Comparison of ENCODE assay signal across 21 cellular contexts in genomic region chr22:48561676-48562075, GRCh38.
DNase-seq lines count a peak whose midpoint lies in the region; FAIRE-seq and TF ChIP-seq lines count a peak whose summit lies in the region.
"Had no signal": no experiment of that assay in that cellular context is flagged by ENCODE, and none has a peak within 500 bp of the region (broad histone marks: within the 10 kb centered on the region; RNA-seq: fewer than 3 reads in every experiment).

No MANE protein-coding gene starts in this region.

- H3K4me2 ChIP-seq in astrocyte (ENCODE audit: low read length) (no peak overlapping the region), neural progenitor cell (no peak overlapping the region)

- TF ChIP-seq POLR2A in tibial nerve (IDR thresholded peaks at IDR 0.05): no peak

- H3K9me3 Mint-ChIP-seq in astrocyte (ENCODE audit: unreplicated experiment) (no peaks in the 10 kb centered on the region), neural progenitor cell (peaks cover 2% of the 10 kb centered on the region)
- H3K9me3 Mint-ChIP-seq: CD4-positive, CD25-positive, alpha-beta regulatory T cell; CD8-positive, alpha-beta memory T cell had no signal

- H3K9ac ChIP-seq in astrocyte (ENCODE audit: low read length): no peak overlapping the region
- H3K9ac ChIP-seq in kidney (ENCODE audit: low read length in 2 of 2): no peak overlapping the region
- no peak overlapping the region for H3K9ac ChIP-seq in neural progenitor cell

- no peaks in the 10 kb centered on the region for H3K36me3 ChIP-seq in astrocyte (ENCODE audit: insufficient read depth, low read length)
- no peaks in the 10 kb centered on the region for H3K36me3 ChIP-seq in kidney (ENCODE audit: control insufficient read depth in 1 of 2, insufficient read depth in 2 of 2, low read length in 2 of 2)
- no peaks in the 10 kb centered on the region for H3K36me3 ChIP-seq in neural progenitor cell
- H3K36me3 ChIP-seq in tibial nerve: no peaks in the 10 kb centered on the region
- H3K36me3 ChIP-seq: BE2C had no signal

- peak; percentile 36 to 59 for TF ChIP-seq EP300 in tibial nerve (IDR thresholded peaks at IDR 0.05)

- no peaks in the 10 kb centered on the region for H3K36me3 Mint-ChIP-seq in astrocyte (ENCODE audit: low read depth, unreplicated experiment)
- H3K36me3 Mint-ChIP-seq in neural progenitor cell: peaks cover 2% of the 10 kb centered on the region
- H3K36me3 Mint-ChIP-seq: CD4-positive, CD25-positive, alpha-beta regulatory T cell; CD8-positive, alpha-beta memory T cell had no signal

- peaks cover 9% of the 10 kb centered on the region for H3K27me3 Mint-ChIP-seq in astrocyte (ENCODE audit: low read depth, unreplicated experiment)
- peaks cover 3% of the 10 kb centered on the region for H3K27me3 Mint-ChIP-seq in neural progenitor cell (ENCODE audit: insufficient read depth, low read depth)
- H3K27me3 Mint-ChIP-seq: CD4-positive, CD25-positive, alpha-beta regulatory T cell had no signal

- H3K4me1 Mint-ChIP-seq in astrocyte (ENCODE audit: low read depth, unreplicated experiment) (peaks cover 4% of the 10 kb centered on the region), neural progenitor cell (peaks cover 13% of the 10 kb centered on the region)

- H4K20me1 ChIP-seq in astrocyte (ENCODE audit: insufficient read depth, low read length) (no peaks in the 10 kb centered on the region), neural progenitor cell (ENCODE audit: low read depth) (no peaks in the 10 kb centered on the region)

- H3K27ac Mint-ChIP-seq in astrocyte (ENCODE audit: unreplicated experiment): peak overlapping the region; percentile 72
- H3K27ac Mint-ChIP-seq in neural progenitor cell: peak overlapping the region; percentile 78
- H3K27ac Mint-ChIP-seq: CD4-positive, CD25-positive, alpha-beta regulatory T cell; CD8-positive, alpha-beta memory T cell had no signal

- intact Hi-C loops in kidney (cut with DNase I): no loop called here

- H3K4me3 ChIP-seq in astrocyte (ENCODE audit: insufficient read depth, low read depth, low read length) (no peak overlapping the region), kidney (ENCODE audit: low read length in 2 of 2) (no peak overlapping the region), neural progenitor cell (no peak overlapping the region), tibial nerve (no peak overlapping the region)
- H3K4me3 ChIP-seq: GM12878 had no signal

- H3K27me3 ChIP-seq in astrocyte (ENCODE audit: insufficient read depth, low read length) (no peaks in the 10 kb centered on the region), neural progenitor cell (no peaks in the 10 kb centered on the region), tibial nerve (no peaks in the 10 kb centered on the region)
- H3K27me3 ChIP-seq: BE2C had no signal

- no peaks in the 10 kb centered on the region for H3K79me2 ChIP-seq in astrocyte (ENCODE audit: insufficient read depth, low read length)
- H3K79me2 ChIP-seq in neural progenitor cell (ENCODE audit: low read depth): no peaks in the 10 kb centered on the region

- H3K9me3 ChIP-seq in astrocyte (ENCODE audit: insufficient read depth, low read depth, low read length) (peaks cover 6% of the 10 kb centered on the region), kidney (ENCODE audit: control insufficient read depth in 1 of 2, low read length in 2 of 2) (no peaks in the 10 kb centered on the region), neural progenitor cell (ENCODE audit: low read depth) (no peaks in the 10 kb centered on the region), tibial nerve (no peaks in the 10 kb centered on the region)

- FAIRE-seq in astrocyte (lab: Jason Lieb, UNC): no peak
- no peak for FAIRE-seq in kidney (lab: Jason Lieb, UNC)
- FAIRE-seq: A204.1, GM12878 had no signal

- DNase-seq in astrocyte (ENCODE audit: low read depth): no peak
- peak; percentile 39 for DNase-seq in kidney
- no peak for DNase-seq in neural progenitor cell (ENCODE audit: low spot score)
- DNase-seq in tibial nerve (ENCODE audit: low spot score in 2 of 2): no peak
- DNase-seq in NOMO-1 treated with dmso at 0.1 percent for 144 hours (lab: John Stamatoyannopoulos, UW; ENCODE audit: unreplicated experiment): no peak
- no peak for DNase-seq in amniotic stem cell (lab: John Stamatoyannopoulos, UW)
- no peak for DNase-seq in stimulated activated CD8-positive, alpha-beta memory T cell treated with anti-CD3 and anti-CD28 coated beads, Interleukin-4, amount 100 ng/mL, for 48 hours
- DNase-seq: ACHN; BE2C; C1 segment of cervical spinal cord; CD4-positive, CD25-positive, alpha-beta regulatory T cell; CD8-positive, alpha-beta memory T cell; COR-L47; DMS 273 treated with DMSO at 0.1 percent for 48 hours; DMS53; DND-41; EL; GOT3; H7 had no signal

- no peak overlapping the region for H3K4me3 Mint-ChIP-seq in astrocyte (ENCODE audit: unreplicated experiment)
- H3K4me3 Mint-ChIP-seq in neural progenitor cell: no peak overlapping the region
- H3K4me3 Mint-ChIP-seq: CD4-positive, CD25-positive, alpha-beta regulatory T cell; CD8-positive, alpha-beta memory T cell had no signal

- H3K27ac ChIP-seq in astrocyte (ENCODE audit: low read depth, low read length) (no peak overlapping the region), kidney (ENCODE audit: low read depth in 2 of 2, low read length in 2 of 2) (no peak overlapping the region), neural progenitor cell (no peak overlapping the region), tibial nerve (peak overlapping the region in 3 of 4 donors; percentile 46 to 82 (median 54))

- TF ChIP-seq CTCF in astrocyte (IDR thresholded peaks at IDR 0.05; ENCODE audit: insufficient read depth, low read depth, low read length) (no peak), kidney (IDR thresholded peaks at IDR 0.05; ENCODE audit: borderline replicate concordance, extremely low read depth, insufficient read depth) (no peak), neural progenitor cell (IDR thresholded peaks at IDR 0.05) (no peak), tibial nerve (IDR thresholded peaks at IDR 0.05) (no peak)

- WGBS in tibial nerve, 2 donors: 54 to 73% methylated on average over 16 of the region's 16 CpGs

- no peaks in the 10 kb centered on the region for H3F3A ChIP-seq in neural progenitor cell (ENCODE audit: low read depth)

- H3K4me1 ChIP-seq in astrocyte (ENCODE audit: insufficient read depth, low read length) (no peaks in the 10 kb centered on the region), kidney (ENCODE audit: control insufficient read depth in 1 of 2, insufficient read depth in 1 of 2, low read depth in 1 of 2, low read length in 2 of 2) (no peaks in the 10 kb centered on the region), neural progenitor cell (no peaks in the 10 kb centered on the region), tibial nerve (peaks cover 0 to 12% (median 0%) of the 10 kb centered on the region in 4 donors)
- H3K4me1 ChIP-seq: BE2C had no signal

- no peak overlapping the region for H2AFZ ChIP-seq in astrocyte (ENCODE audit: low read depth, low read length)
- no peak overlapping the region for H2AFZ ChIP-seq in neural progenitor cell (replicated peaks)

Comparison
In these comparisons a context has a peak if more than half of its experiments do, and no peak if none do; other contexts are left out.
1. H3K27ac ChIP-seq: peak in tibial nerve (3 of 4); none in astrocyte (single experiment), kidney (0 of 2) and neural progenitor cell (single experiment).